Comparison of ENCODE assay signal across 2 cellular contexts in genomic region chr20:33645072-33645358, GRCh38.
TF ChIP-seq lines count a peak whose summit lies in the region.

No MANE protein-coding gene starts in this region.

TF ChIP-seq in SK-N-SH, 30 proteins besides CTCF, POLR2A, EP300 and RAD21 (continued from another document):
- TF ChIP-seq IRF3 (IDR thresholded peaks at IDR 0.05; ENCODE audit: low read depth, low read length) (no peak), MAX (IDR thresholded peaks at IDR 0.05; ENCODE audit: low read depth) (no peak)
TF ChIP-seq in SK-N-SH: peak in this region for 0.

TF ChIP-seq in SK-N-SH treated with all-trans-retinoic acid at 6 μM for 48 hours, 23 proteins besides CTCF, POLR2A, EP300 and RAD21 (continued from another document):
- TF ChIP-seq TSHZ2 (CRISPR knock-in tag; IDR thresholded peaks at IDR 0.05) (no peak), ESRRG (CRISPR knock-in tag; IDR thresholded peaks at IDR 0.05) (no peak), ZFP30 (CRISPR knock-in tag; IDR thresholded peaks at IDR 0.05) (no peak), ZNF8 (CRISPR knock-in tag; IDR thresholded peaks at IDR 0.05) (no peak), BACH2 (CRISPR knock-in tag; IDR thresholded peaks at IDR 0.05; ENCODE audit: borderline replicate concordance) (no peak), ZFP3 (CRISPR knock-in tag; IDR thresholded peaks at IDR 0.05) (no peak), SNAI2 (CRISPR knock-in tag; IDR thresholded peaks at IDR 0.05) (no peak), CSDC2 (CRISPR knock-in tag; IDR thresholded peaks at IDR 0.05) (no peak), ZC3H10 (CRISPR knock-in tag; IDR thresholded peaks at IDR 0.05) (no peak), PPARA (CRISPR knock-in tag; IDR thresholded peaks at IDR 0.05; ENCODE audit: borderline replicate concordance) (no peak), TCF4 (CRISPR knock-in tag; IDR thresholded peaks at IDR 0.05; ENCODE audit: borderline replicate concordance) (no peak), OSR1 (CRISPR knock-in tag; IDR thresholded peaks at IDR 0.05) (no peak), POU6F1 (CRISPR knock-in tag; IDR thresholded peaks at IDR 0.05; ENCODE audit: borderline replicate concordance, low read depth) (no peak)
TF ChIP-seq in SK-N-SH treated with all-trans-retinoic acid at 6 μM for 48 hours: peak in this region for 0.
